1 cellular context compared by ENCODE assay signal in the genomic region with DNA sequence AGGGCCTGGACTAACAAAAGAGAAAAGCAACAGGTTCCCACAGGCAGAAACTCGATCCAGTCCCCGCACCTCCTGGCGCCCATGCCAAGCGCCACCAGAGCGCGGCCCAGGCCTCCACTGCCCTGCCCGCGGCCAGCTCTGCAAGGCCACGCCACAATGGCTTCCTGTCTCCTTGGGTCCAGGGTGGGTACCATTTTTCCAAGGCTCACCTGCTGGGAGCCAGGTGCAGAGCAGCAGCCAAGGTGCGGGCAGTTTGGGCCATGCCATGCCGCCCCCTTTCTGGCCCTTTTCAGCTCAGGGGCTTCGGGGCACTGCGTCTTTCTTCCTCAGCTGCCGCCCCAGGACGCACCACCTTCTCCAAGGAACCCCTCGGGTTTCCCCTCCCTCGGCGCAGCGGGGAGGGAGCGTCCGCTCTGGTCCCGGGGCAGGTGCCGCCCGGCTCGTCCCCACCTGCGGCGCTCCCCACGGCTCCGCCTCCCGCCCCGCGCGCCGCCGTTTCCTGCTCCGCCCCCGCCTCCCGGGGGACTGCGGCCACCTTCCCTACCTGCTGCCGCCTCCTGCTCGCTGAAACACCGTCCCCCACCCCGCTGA.
A peak's percentile ranks its signal among the peaks of the same experiment; 100 is the strongest.
TF ChIP-seq lines count a peak whose summit lies in the region.

A gene (minus strand): TSS at position 437 of the 591 bp plus-strand sequence. CDS start 170 bp downstream, at position 267.

TF ChIP-seq in H1, 55 proteins besides CTCF, POLR2A, EP300 and RAD21 (continued from another document):
- TF ChIP-seq, protein P1, sequence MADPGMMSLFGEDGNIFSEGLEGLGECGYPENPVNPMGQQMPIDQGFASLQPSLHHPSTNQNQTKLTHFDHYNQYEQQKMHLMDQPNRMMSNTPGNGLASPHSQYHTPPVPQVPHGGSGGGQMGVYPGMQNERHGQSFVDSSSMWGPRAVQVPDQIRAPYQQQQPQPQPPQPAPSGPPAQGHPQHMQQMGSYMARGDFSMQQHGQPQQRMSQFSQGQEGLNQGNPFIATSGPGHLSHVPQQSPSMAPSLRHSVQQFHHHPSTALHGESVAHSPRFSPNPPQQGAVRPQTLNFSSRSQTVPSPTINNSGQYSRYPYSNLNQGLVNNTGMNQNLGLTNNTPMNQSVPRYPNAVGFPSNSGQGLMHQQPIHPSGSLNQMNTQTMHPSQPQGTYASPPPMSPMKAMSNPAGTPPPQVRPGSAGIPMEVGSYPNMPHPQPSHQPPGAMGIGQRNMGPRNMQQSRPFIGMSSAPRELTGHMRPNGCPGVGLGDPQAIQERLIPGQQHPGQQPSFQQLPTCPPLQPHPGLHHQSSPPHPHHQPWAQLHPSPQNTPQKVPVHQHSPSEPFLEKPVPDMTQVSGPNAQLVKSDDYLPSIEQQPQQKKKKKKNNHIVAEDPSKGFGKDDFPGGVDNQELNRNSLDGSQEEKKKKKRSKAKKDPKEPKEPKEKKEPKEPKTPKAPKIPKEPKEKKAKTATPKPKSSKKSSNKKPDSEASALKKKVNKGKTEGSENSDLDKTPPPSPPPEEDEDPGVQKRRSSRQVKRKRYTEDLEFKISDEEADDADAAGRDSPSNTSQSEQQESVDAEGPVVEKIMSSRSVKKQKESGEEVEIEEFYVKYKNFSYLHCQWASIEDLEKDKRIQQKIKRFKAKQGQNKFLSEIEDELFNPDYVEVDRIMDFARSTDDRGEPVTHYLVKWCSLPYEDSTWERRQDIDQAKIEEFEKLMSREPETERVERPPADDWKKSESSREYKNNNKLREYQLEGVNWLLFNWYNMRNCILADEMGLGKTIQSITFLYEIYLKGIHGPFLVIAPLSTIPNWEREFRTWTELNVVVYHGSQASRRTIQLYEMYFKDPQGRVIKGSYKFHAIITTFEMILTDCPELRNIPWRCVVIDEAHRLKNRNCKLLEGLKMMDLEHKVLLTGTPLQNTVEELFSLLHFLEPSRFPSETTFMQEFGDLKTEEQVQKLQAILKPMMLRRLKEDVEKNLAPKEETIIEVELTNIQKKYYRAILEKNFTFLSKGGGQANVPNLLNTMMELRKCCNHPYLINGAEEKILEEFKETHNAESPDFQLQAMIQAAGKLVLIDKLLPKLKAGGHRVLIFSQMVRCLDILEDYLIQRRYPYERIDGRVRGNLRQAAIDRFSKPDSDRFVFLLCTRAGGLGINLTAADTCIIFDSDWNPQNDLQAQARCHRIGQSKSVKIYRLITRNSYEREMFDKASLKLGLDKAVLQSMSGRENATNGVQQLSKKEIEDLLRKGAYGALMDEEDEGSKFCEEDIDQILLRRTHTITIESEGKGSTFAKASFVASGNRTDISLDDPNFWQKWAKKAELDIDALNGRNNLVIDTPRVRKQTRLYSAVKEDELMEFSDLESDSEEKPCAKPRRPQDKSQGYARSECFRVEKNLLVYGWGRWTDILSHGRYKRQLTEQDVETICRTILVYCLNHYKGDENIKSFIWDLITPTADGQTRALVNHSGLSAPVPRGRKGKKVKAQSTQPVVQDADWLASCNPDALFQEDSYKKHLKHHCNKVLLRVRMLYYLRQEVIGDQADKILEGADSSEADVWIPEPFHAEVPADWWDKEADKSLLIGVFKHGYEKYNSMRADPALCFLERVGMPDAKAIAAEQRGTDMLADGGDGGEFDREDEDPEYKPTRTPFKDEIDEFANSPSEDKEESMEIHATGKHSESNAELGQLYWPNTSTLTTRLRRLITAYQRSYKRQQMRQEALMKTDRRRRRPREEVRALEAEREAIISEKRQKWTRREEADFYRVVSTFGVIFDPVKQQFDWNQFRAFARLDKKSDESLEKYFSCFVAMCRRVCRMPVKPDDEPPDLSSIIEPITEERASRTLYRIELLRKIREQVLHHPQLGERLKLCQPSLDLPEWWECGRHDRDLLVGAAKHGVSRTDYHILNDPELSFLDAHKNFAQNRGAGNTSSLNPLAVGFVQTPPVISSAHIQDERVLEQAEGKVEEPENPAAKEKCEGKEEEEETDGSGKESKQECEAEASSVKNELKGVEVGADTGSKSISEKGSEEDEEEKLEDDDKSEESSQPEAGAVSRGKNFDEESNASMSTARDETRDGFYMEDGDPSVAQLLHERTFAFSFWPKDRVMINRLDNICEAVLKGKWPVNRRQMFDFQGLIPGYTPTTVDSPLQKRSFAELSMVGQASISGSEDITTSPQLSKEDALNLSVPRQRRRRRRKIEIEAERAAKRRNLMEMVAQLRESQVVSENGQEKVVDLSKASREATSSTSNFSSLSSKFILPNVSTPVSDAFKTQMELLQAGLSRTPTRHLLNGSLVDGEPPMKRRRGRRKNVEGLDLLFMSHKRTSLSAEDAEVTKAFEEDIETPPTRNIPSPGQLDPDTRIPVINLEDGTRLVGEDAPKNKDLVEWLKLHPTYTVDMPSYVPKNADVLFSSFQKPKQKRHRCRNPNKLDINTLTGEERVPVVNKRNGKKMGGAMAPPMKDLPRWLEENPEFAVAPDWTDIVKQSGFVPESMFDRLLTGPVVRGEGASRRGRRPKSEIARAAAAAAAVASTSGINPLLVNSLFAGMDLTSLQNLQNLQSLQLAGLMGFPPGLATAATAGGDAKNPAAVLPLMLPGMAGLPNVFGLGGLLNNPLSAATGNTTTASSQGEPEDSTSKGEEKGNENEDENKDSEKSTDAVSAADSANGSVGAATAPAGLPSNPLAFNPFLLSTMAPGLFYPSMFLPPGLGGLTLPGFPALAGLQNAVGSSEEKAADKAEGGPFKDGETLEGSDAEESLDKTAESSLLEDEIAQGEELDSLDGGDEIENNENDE (IDR thresholded peaks at IDR 0.05; ENCODE audit: insufficient replicate concordance, low read length), result no peak
- TF ChIP-seq, protein P2, sequence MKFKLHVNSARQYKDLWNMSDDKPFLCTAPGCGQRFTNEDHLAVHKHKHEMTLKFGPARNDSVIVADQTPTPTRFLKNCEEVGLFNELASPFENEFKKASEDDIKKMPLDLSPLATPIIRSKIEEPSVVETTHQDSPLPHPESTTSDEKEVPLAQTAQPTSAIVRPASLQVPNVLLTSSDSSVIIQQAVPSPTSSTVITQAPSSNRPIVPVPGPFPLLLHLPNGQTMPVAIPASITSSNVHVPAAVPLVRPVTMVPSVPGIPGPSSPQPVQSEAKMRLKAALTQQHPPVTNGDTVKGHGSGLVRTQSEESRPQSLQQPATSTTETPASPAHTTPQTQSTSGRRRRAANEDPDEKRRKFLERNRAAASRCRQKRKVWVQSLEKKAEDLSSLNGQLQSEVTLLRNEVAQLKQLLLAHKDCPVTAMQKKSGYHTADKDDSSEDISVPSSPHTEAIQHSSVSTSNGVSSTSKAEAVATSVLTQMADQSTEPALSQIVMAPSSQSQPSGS (IDR thresholded peaks at IDR 0.05; ENCODE audit: low read length), result no peak
- TF ChIP-seq TAF1 (IDR thresholded peaks at IDR 0.05; ENCODE audit: low read depth, low read length), result peak; percentile 76
- TF ChIP-seq, protein P3, sequence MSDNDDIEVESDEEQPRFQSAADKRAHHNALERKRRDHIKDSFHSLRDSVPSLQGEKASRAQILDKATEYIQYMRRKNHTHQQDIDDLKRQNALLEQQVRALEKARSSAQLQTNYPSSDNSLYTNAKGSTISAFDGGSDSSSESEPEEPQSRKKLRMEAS (IDR thresholded peaks at IDR 0.05), result peak; percentile 40; the same call in 1 of the 2 replicates
- TF ChIP-seq HDAC2 (IDR thresholded peaks at IDR 0.05; ENCODE audit: borderline replicate concordance in 1 of 2, low read depth in 2 of 2, low read length in 2 of 2), result peak; percentile 35 to 57; a peak in 2 of 4 replicates
- no peak for TF ChIP-seq NRF1 (IDR thresholded peaks at IDR 0.05; ENCODE audit: low read depth, low read length)
- peak; percentile 74; the same call in 1 of the 2 replicates for TF ChIP-seq EGR1 (IDR thresholded peaks at IDR 0.05; ENCODE audit: borderline replicate concordance, low read depth, low read length)
- TF ChIP-seq FOSL1 (IDR thresholded peaks at IDR 0.05; ENCODE audit: insufficient read depth, low read depth, low read length), result no peak
- TF ChIP-seq TBP (IDR thresholded peaks at IDR 0.05; ENCODE audit: low read depth, low read length), result peak; percentile 66
- peak; percentile 23; the same call in 1 of the 2 replicates for TF ChIP-seq GTF2F1 (IDR thresholded peaks at IDR 0.05; ENCODE audit: borderline replicate concordance, low read depth, low read length)
- peak; percentile 70; the same call in 1 of the 2 replicates for TF ChIP-seq YY1 (IDR thresholded peaks at IDR 0.05; ENCODE audit: low read depth, low read length)
- peak; percentile 90 for TF ChIP-seq KDM4A (IDR thresholded peaks at IDR 0.05; ENCODE audit: low read depth, low read length, severe bottlenecking)
- no peak for TF ChIP-seq CTBP2 (IDR thresholded peaks at IDR 0.05; ENCODE audit: borderline replicate concordance, insufficient read depth, insufficient read length, low read length)
- peak; percentile 54 for TF ChIP-seq POLR2AphosphoS5 (IDR thresholded peaks at IDR 0.05; ENCODE audit: low read depth, low read length)
- no peak for TF ChIP-seq HDAC6 (IDR thresholded peaks at IDR 0.05; ENCODE audit: low read depth, low read length)
- peak; percentile 67 for TF ChIP-seq ASH2L (IDR thresholded peaks at IDR 0.05; ENCODE audit: low read length)
